8 cellular contexts compared by ENCODE assay signal in genomic region chr15:67240235-67241131, GRCh38. TPM values are rescaled to one million over a fixed set of nuclear protein-coding genes. Genes with fewer than 3 reads are reported as not detected.
DNase-seq lines count a peak whose midpoint lies in the region; ATAC-seq and TF ChIP-seq lines count a peak whose summit lies in the region.

No MANE protein-coding gene starts in this region.

- H3K36me3 Mint-ChIP-seq in activated naive CD4-positive, alpha-beta T cell treated with anti-CD3 and anti-CD28 coated beads, Interleukin-2, amount 50 U/mL, for 24 hours, result peaks cover 16% of the 10 kb centered on the region
- H3K36me3 Mint-ChIP-seq in effector memory CD8-positive, alpha-beta T cell (ENCODE audit: insufficient read depth), result peaks cover 13% of the 10 kb centered on the region
- H3K36me3 Mint-ChIP-seq in stimulated activated naive B cell treated with anti-CD40 and anti-IgM and Interleukin-4, amounts not matched to agents 10 μg/mL and 1 μg/mL and 100 μg/mL, for 72 hours, result peaks cover 4 to 26% of the 10 kb centered on the region in 2 donors

- peak overlapping the region; percentile 81 for H3K27ac Mint-ChIP-seq in activated naive CD4-positive, alpha-beta T cell treated with anti-CD3 and anti-CD28 coated beads, Interleukin-2, amount 50 U/mL, for 24 hours
- peak overlapping the region; percentile 70 to 87 for H3K27ac Mint-ChIP-seq in effector memory CD8-positive, alpha-beta T cell
- peak overlapping the region; percentile 42 for H3K27ac Mint-ChIP-seq in stimulated activated naive B cell treated with anti-CD40 and anti-IgM and Interleukin-4, amounts not matched to agents 10 μg/mL and 1 μg/mL and 100 μg/mL, for 72 hours

- H3K4me1 Mint-ChIP-seq in activated naive CD4-positive, alpha-beta T cell treated with anti-CD3 and anti-CD28 coated beads, Interleukin-2, amount 50 U/mL, for 24 hours, result peaks cover 68% of the 10 kb centered on the region
- H3K4me1 Mint-ChIP-seq in effector memory CD8-positive, alpha-beta T cell (ENCODE audit: low read depth in 2 of 2), result peaks cover 31 to 44% of the 10 kb centered on the region in 2 donors
- H3K4me1 Mint-ChIP-seq in stimulated activated naive B cell treated with anti-CD40 and anti-IgM and Interleukin-4, amounts not matched to agents 10 μg/mL and 1 μg/mL and 100 μg/mL, for 72 hours, result peaks cover 27 to 35% of the 10 kb centered on the region in 2 donors

- H3K27me3 Mint-ChIP-seq in activated naive CD4-positive, alpha-beta T cell treated with anti-CD3 and anti-CD28 coated beads, Interleukin-2, amount 50 U/mL, for 24 hours, result no peaks in the 10 kb centered on the region
- H3K27me3 Mint-ChIP-seq in effector memory CD8-positive, alpha-beta T cell, result no peaks in the 10 kb centered on the region
- H3K27me3 Mint-ChIP-seq in stimulated activated naive B cell treated with anti-CD40 and anti-IgM and Interleukin-4, amounts not matched to agents 10 μg/mL and 1 μg/mL and 100 μg/mL, for 72 hours, result no peaks in the 10 kb centered on the region

- intact Hi-C loops in sciatic nerve (cut with DNase I), result no loop called here

- peak; percentile 78 for ATAC-seq in effector memory CD8-positive, alpha-beta T cell (replicated peaks)
- peak; percentile 54 to 60 for ATAC-seq in stimulated activated naive B cell treated with anti-CD40 and anti-IgM and Interleukin-4, amounts not matched to agents 10 μg/mL and 1 μg/mL and 100 μg/mL, for 72 hours (replicated peaks)
- ATAC-seq in sciatic nerve, result no peak

- no peaks in the 10 kb centered on the region for H3K9me3 Mint-ChIP-seq in activated naive CD4-positive, alpha-beta T cell treated with anti-CD3 and anti-CD28 coated beads, Interleukin-2, amount 50 U/mL, for 24 hours
- no peaks in the 10 kb centered on the region for H3K9me3 Mint-ChIP-seq in effector memory CD8-positive, alpha-beta T cell
- H3K9me3 Mint-ChIP-seq in stimulated activated naive B cell treated with anti-CD40 and anti-IgM and Interleukin-4, amounts not matched to agents 10 μg/mL and 1 μg/mL and 100 μg/mL, for 72 hours, result no peaks in the 10 kb centered on the region

- H3K4me3 Mint-ChIP-seq in activated naive CD4-positive, alpha-beta T cell treated with anti-CD3 and anti-CD28 coated beads, Interleukin-2, amount 50 U/mL, for 24 hours, result peak overlapping the region; percentile 43
- peak overlapping the region; percentile 63 to 68 for H3K4me3 Mint-ChIP-seq in effector memory CD8-positive, alpha-beta T cell
- H3K4me3 Mint-ChIP-seq in stimulated activated naive B cell treated with anti-CD40 and anti-IgM and Interleukin-4, amounts not matched to agents 10 μg/mL and 1 μg/mL and 100 μg/mL, for 72 hours, result peak overlapping the region; percentile 49 to 55

- peak; percentile 60 for TF ChIP-seq RAD21 in Ishikawa (IDR thresholded peaks at IDR 0.05; ENCODE audit: low read depth)

- no peak for TF ChIP-seq EP300 in Ishikawa (IDR thresholded peaks at IDR 0.05; ENCODE audit: borderline replicate concordance)

- no peak for DNase-seq in activated naive CD4-positive, alpha-beta T cell treated with Interleukin-2 at 50 U/mL for 16 hours
- DNase-seq in SKM-1 treated with dmso at 0.1 percent for 144 hours (lab: John Stamatoyannopoulos, UW; ENCODE audit: unreplicated experiment) (peak; percentile 8), sciatic nerve (ENCODE audit: low spot score) (no peak), HCEC 1CT (no peak)
- peak in 2 of 3 experiments; percentile 13 to 16 for DNase-seq in effector memory CD8-positive, alpha-beta T cell
- no peak for DNase-seq in stimulated activated naive B cell treated with anti-CD40 and anti-IgM and Interleukin-4, amounts not matched to agents 10 μg/mL and 1 μg/mL and 100 μg/mL, for 72 hours

TF ChIP-seq in Ishikawa, 13 proteins besides CTCF, POLR2A, EP300 and RAD21:
- TF ChIP-seq CEBPB (IDR thresholded peaks at IDR 0.05), result no peak
- no peak for TF ChIP-seq ZBTB7A (IDR thresholded peaks at IDR 0.05; ENCODE audit: low read depth)
- no peak for TF ChIP-seq TAF1 (IDR thresholded peaks at IDR 0.05; ENCODE audit: low read depth)
- no peak for TF ChIP-seq TEAD4 (IDR thresholded peaks at IDR 0.05)
- TF ChIP-seq TCF12 (IDR thresholded peaks at IDR 0.05; ENCODE audit: low read depth), result no peak
- no peak for TF ChIP-seq REST (IDR thresholded peaks at IDR 0.05; ENCODE audit: low read depth)
- TF ChIP-seq CREB1 (IDR thresholded peaks at IDR 0.05; ENCODE audit: low read depth), result no peak
- no peak for TF ChIP-seq MAX (IDR thresholded peaks at IDR 0.05)
- no peak for TF ChIP-seq USF1 (IDR thresholded peaks at IDR 0.05)
- TF ChIP-seq YY1 (IDR thresholded peaks at IDR 0.05; ENCODE audit: low read depth), result no peak
- no peak for TF ChIP-seq EGR1 (IDR thresholded peaks at IDR 0.05)
- TF ChIP-seq FOXM1 (IDR thresholded peaks at IDR 0.05; ENCODE audit: borderline replicate concordance, low read depth), result no peak

RNA-seq across cellular contexts. Expression of gene AAGAB, which starts 14.0 kb away (rescaled TPM):
- 23.2 TPM for total RNA-seq in sciatic nerve

RNA-seq across cellular contexts. Expression of gene IQCH, which starts 14.1 kb away (rescaled TPM):
- 2.1 TPM for total RNA-seq in sciatic nerve

Comparison
In these comparisons a context has a peak if more than half of its experiments do, and no peak if none do; other contexts are left out.
1. DNase-seq: peak in SKM-1 treated with dmso at 0.1 percent for 144 hours (single experiment) and effector memory CD8-positive, alpha-beta T cell (2 of 3); none in activated naive CD4-positive, alpha-beta T cell treated with Interleukin-2 at 50 U/mL for 16 hours (single experiment), stimulated activated naive B cell treated with anti-CD40 and anti-IgM and Interleukin-4, amounts not matched to agents 10 μg/mL and 1 μg/mL and 100 μg/mL, for 72 hours (single experiment), sciatic nerve (single experiment) and HCEC 1CT (single experiment).
2. Peak in every context shown above with its lines, with median percentiles within 50 percentile points of each other: H3K27ac Mint-ChIP-seq and H3K4me3 Mint-ChIP-seq.